22 cellular contexts compared by ENCODE assay signal in the genomic region with DNA sequence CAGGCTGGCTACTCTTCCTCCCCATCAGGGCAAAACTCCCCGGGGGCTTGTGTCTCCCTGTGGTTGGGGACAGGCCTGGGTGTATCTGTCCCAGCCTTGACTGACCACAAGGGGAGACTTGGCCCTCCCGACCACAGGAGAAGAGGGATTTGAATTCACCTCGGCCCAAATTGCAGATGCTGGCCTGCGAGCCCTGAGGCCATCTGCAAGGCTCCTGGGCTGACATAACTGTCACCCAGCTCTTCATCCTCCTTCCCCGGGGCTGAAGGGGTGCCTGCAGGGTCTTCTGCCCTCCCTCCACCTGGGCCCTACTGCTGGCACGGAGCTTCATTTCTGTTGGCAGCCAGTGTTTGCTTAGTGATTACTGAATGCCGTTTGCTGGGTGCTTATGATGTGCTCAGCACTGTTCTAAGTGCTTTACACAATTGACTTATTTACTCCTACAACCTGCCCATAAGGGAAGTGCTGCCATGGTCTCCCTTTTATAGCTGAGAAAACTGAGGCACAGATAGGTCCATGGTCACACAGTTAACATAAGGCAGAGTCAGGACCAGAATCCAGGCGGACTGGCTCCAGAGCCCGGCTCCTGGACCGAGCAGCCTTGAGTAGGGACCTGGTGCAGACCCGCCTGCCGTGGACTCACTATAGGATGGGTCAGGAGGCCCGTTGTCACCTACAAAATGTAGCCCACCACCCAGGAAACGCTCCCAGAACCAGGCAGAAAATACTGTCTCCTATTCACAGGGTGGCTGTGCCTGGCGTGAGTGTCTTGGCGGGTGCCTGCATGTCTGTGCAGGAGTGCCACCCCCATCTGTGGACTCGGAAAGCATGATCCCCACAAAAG. TPM values are rescaled to one million over a fixed set of nuclear protein-coding genes. Genes with fewer than 3 reads are reported as not detected.
DNase-seq lines count a peak whose midpoint lies in the region; ATAC-seq, FAIRE-seq and TF ChIP-seq lines count a peak whose summit lies in the region.
"Had no signal": no experiment of that assay in that cellular context is flagged by ENCODE, and none has a peak within 500 bp of the region (broad histone marks: within the 10 kb centered on the region; RNA-seq: fewer than 3 reads in every experiment).

No MANE protein-coding gene starts in this region.

- intact Hi-C loops in kidney (cut with DNase I) = no loop called here

- no peak overlapping the region for H3K4me3 ChIP-seq in kidney (ENCODE audit: low read length in 2 of 2)
- H3K4me3 ChIP-seq: hepatocyte, SJSA1, tibial artery had no signal

- peaks cover 0 to 6% of the 10 kb centered on the region in 2 donors for H3K4me1 ChIP-seq in kidney (ENCODE audit: control insufficient read depth in 1 of 2, insufficient read depth in 1 of 2, low read depth in 1 of 2, low read length in 2 of 2)

- no peaks in the 10 kb centered on the region for H3K9me3 ChIP-seq in kidney (ENCODE audit: control insufficient read depth in 1 of 2, low read length in 2 of 2)
- H3K9me3 ChIP-seq: tibial artery had no signal

- H3K36me3 ChIP-seq in kidney (ENCODE audit: control insufficient read depth in 1 of 2, insufficient read depth in 2 of 2, low read length in 2 of 2) = no peaks in the 10 kb centered on the region

- FAIRE-seq in kidney (lab: Jason Lieb, UNC) = no peak
- FAIRE-seq: astrocyte, GM18507, islet of Langerhans had no signal

- no peak for TF ChIP-seq CTCF in kidney (IDR thresholded peaks at IDR 0.05; ENCODE audit: borderline replicate concordance, extremely low read depth, insufficient read depth)

- DNase-seq in COLO668 (lab: John Stamatoyannopoulos, UW; ENCODE audit: unreplicated experiment) (peak; percentile 50), NCI-H1105 (lab: John Stamatoyannopoulos, UW) (peak; percentile 24), NCI-H345 (lab: John Stamatoyannopoulos, UW) (peak; percentile 87), kidney (peak; percentile 22), Kasumi-1 (lab: John Stamatoyannopoulos, UW) (no peak)
- no peak for DNase-seq in activated T-cell treated with anti-CD3 and anti-CD28 coated beads, Interleukin-2, amount 50 U/mL, for 1 hour
- DNase-seq in stimulated activated naive CD8-positive, alpha-beta T cell treated with anti-CD3 and anti-CD28 coated beads, Interleukin-15, Interleukin-2, amounts not matched to agents 100 U/mL and 50 U/mL, for 24 hours = no peak
- DNase-seq: activated CD4-positive, alpha-beta memory T cell treated with anti-CD3 and anti-CD28 coated beads, Interleukin-2, amount 10 ng/mL, durations not matched to agents 7 days and 5 days; activated naive CD4-positive, alpha-beta T cell treated with anti-CD3 and anti-CD28 coated beads, Interleukin-2, amount 50 U/mL, for 16 hours; activated T-cell treated with anti-CD3 and anti-CD28 coated beads, Interleukin-2, amount 50 U/mL, for 4 hours; cerebellar nuclear complex; MM.1S; naive thymus-derived CD8-positive, alpha-beta T cell; NCI-H524 treated with DMSO at 0.1 percent for 48 hours; T-helper 2 cell; tibial artery had no signal

- H3K27ac ChIP-seq in kidney (ENCODE audit: low read depth in 2 of 2, low read length in 2 of 2) = no peak overlapping the region
- H3K27ac ChIP-seq: hepatocyte, SJSA1 had no signal

- H3K9ac ChIP-seq in kidney (ENCODE audit: low read length in 2 of 2) = no peak overlapping the region

- ATAC-seq in GM18868 (IDR thresholded peaks at IDR 0.05; ENCODE audit: unreplicated experiment) = no peak
- ATAC-seq in stimulated activated naive CD8-positive, alpha-beta T cell treated with anti-CD3 and anti-CD28 coated beads, Interleukin-15, Interleukin-2, amounts not matched to agents 100 U/mL and 50 U/mL, for 24 hours = no peak
- ATAC-seq: activated T-cell treated with anti-CD3 and anti-CD28 coated beads, Interleukin-2, amount 50 U/mL, for 4 hours; naive thymus-derived CD8-positive, alpha-beta T cell had no signal

RNA-seq across cellular contexts. Expression of a gene that starts 18.9 kb away (rescaled TPM):
- 25.4 TPM for total RNA-seq in kidney
- polyA plus RNA-seq in kidney (ENCODE audit: insufficient read depth, low read depth, low replicate concordance) = 6.7 TPM
- total RNA-seq: activated CD4-positive, alpha-beta memory T cell treated with anti-CD3 and anti-CD28 coated beads, Interleukin-2, amount 10 ng/mL, durations not matched to agents 7 days and 5 days; naive thymus-derived CD8-positive, alpha-beta T cell had no signal

Comparison
In these comparisons a context has a peak if more than half of its experiments do, and no peak if none do; other contexts are left out.
1. DNase-seq: peak in COLO668 (single experiment), NCI-H1105 (single experiment), NCI-H345 (single experiment) and kidney (single experiment); none in Kasumi-1 (0 of 2), activated T-cell treated with anti-CD3 and anti-CD28 coated beads, Interleukin-2, amount 50 U/mL, for 1 hour (single experiment) and stimulated activated naive CD8-positive, alpha-beta T cell treated with anti-CD3 and anti-CD28 coated beads, Interleukin-15, Interleukin-2, amounts not matched to agents 100 U/mL and 50 U/mL, for 24 hours (single experiment).